In the genomic region with DNA sequence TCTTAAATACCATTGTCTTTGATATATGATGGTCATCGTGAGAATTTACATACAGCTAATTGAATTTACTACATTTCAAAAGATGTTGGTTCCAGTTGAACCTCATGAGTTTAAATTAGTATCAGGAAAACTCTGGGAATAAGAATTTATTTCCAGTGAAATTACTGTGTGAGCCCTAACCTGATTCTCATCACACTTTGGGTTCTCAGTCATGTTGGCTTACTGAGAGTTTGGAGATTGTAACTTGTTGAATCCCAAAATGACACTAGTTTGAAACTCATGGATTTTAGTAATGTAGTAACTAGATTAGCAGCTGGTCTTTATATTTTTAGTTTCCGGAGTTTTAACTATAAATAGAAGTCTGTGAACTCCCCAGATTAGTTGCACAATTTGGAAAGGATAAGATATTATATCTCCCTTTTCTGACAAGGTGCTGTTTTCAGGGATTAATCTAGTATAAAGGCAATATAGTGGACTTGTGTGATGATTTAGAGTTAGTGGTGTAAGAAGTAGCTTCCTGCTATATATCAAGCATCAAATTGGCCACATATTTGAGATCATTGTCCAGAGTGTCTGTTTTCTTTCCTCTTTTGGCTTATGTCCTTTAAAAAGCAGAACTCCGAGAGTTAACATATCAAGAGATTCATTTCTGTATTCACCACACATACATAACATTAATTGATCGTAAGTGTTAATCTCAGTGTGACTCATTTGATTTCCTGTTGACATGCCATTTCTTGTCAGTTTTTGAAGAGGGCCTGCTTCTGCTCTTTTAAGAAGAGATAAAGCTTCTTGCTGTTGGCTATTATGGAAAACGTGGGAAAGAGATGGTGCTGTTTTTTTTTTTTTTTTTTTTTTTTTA, we compare ENCODE assay signal across 1 cellular context.
TF ChIP-seq lines count a peak whose summit lies in the region.

No MANE protein-coding gene starts in this region.

TF ChIP-seq in SK-N-SH, 30 proteins besides CTCF, POLR2A, EP300 and RAD21 (continued from another document):
- TF ChIP-seq, protein P1, sequence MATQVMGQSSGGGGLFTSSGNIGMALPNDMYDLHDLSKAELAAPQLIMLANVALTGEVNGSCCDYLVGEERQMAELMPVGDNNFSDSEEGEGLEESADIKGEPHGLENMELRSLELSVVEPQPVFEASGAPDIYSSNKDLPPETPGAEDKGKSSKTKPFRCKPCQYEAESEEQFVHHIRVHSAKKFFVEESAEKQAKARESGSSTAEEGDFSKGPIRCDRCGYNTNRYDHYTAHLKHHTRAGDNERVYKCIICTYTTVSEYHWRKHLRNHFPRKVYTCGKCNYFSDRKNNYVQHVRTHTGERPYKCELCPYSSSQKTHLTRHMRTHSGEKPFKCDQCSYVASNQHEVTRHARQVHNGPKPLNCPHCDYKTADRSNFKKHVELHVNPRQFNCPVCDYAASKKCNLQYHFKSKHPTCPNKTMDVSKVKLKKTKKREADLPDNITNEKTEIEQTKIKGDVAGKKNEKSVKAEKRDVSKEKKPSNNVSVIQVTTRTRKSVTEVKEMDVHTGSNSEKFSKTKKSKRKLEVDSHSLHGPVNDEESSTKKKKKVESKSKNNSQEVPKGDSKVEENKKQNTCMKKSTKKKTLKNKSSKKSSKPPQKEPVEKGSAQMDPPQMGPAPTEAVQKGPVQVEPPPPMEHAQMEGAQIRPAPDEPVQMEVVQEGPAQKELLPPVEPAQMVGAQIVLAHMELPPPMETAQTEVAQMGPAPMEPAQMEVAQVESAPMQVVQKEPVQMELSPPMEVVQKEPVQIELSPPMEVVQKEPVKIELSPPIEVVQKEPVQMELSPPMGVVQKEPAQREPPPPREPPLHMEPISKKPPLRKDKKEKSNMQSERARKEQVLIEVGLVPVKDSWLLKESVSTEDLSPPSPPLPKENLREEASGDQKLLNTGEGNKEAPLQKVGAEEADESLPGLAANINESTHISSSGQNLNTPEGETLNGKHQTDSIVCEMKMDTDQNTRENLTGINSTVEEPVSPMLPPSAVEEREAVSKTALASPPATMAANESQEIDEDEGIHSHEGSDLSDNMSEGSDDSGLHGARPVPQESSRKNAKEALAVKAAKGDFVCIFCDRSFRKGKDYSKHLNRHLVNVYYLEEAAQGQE (IDR thresholded peaks at IDR 0.05; ENCODE audit: low read depth, low read length), result no peak
- TF ChIP-seq RCOR1 (IDR thresholded peaks at IDR 0.05; ENCODE audit: low read length) (no peak), YY1 (IDR thresholded peaks at IDR 0.05; ENCODE audit: low read depth) (no peak), ELF1 (IDR thresholded peaks at IDR 0.05) (no peak), MEF2A (IDR thresholded peaks at IDR 0.05; ENCODE audit: borderline replicate concordance, low read depth) (no peak), TEAD4 (IDR thresholded peaks at IDR 0.05; ENCODE audit: borderline replicate concordance, insufficient read depth) (no peak)
